Comparison of ENCODE assay signal across 14 cellular contexts in the genomic region with DNA sequence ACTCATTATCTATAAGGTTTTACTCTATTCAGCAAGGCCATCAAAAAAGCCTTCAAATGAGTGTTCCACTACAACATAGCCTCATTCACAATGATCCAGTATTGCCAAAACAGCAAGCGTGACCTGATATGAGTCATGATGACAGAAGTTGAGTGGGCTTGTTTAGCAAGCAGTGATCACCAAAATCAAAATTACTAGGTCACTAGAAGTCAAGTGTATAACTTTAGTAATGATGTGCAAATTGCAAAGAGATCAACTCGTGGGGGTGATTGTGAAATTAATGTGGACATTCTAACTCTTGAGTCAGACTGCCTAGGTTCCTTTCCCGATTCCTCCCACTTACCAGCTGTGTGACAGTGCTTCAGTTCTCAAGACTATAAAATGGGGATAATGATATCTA.
DNase-seq lines count a peak whose midpoint lies in the region; ATAC-seq, FAIRE-seq and TF ChIP-seq lines count a peak whose summit lies in the region.
"Had no signal": no experiment of that assay in that cellular context is flagged by ENCODE, and none has a peak within 500 bp of the region (broad histone marks: within the 10 kb centered on the region; RNA-seq: fewer than 3 reads in every experiment).

No MANE protein-coding gene starts in this region.

- ATAC-seq in activated CD4-positive, alpha-beta T cell treated with anti-CD3 and anti-CD28 coated beads for 36 hours, result peak; percentile 76
- ATAC-seq in stimulated activated effector memory CD8-positive, alpha-beta T cell treated with anti-CD3 and anti-CD28 coated beads, Interleukin-12 subunit alpha, Interleukin-12 subunit beta, amount 100 ng/mL, for 72 hours, result peak; percentile 88

- H3K4me3 ChIP-seq in fibroblast of mammary gland (ENCODE audit: control insufficient read depth, low read depth, low read length), result no peak overlapping the region
- H3K4me3 ChIP-seq: heart right ventricle, tibial nerve had no signal

- H3K4me3 Mint-ChIP-seq in activated CD4-positive, alpha-beta T cell treated with anti-CD3 and anti-CD28 coated beads for 36 hours, result no peak overlapping the region
- H3K4me3 Mint-ChIP-seq in stimulated activated effector memory CD8-positive, alpha-beta T cell treated with anti-CD3 and anti-CD28 coated beads, Interleukin-12 subunit alpha, Interleukin-12 subunit beta, amount 100 ng/mL, for 72 hours, result no peak overlapping the region
- H3K4me3 Mint-ChIP-seq: neural crest cell had no signal

- no peak for FAIRE-seq in RCC 7860 (lab: Jason Lieb, UNC)
- FAIRE-seq: A204.1 had no signal

- intact Hi-C loops in activated CD4-positive, alpha-beta T cell treated with anti-CD3 and anti-CD28 coated beads for 36 hours (cut with DNase I, micrococcal nuclease), result no loop called here

- POLR2A ChIA-PET in activated CD4-positive, alpha-beta T cell treated with anti-CD3 and anti-CD28 coated beads for 36 hours (lab: Charles Lee), result no interaction called here
- POLR2A ChIA-PET in GM10248 (lab: Yijun Ruan, JAX), result no interaction called here

- CTCF ChIA-PET in activated CD4-positive, alpha-beta T cell treated with anti-CD3 and anti-CD28 coated beads for 36 hours (lab: Charles Lee), result no interaction called here
- CTCF ChIA-PET in GM10248 (lab: Yijun Ruan, JAX), result interaction anchor here (1.5 kb wide), 1 partner anchor 73 kb away, joined by 3 read pairs; no protein-coding TSS in a partner anchor

- no peak overlapping the region for H3K27ac Mint-ChIP-seq in activated CD4-positive, alpha-beta T cell treated with anti-CD3 and anti-CD28 coated beads for 36 hours
- H3K27ac Mint-ChIP-seq in stimulated activated effector memory CD8-positive, alpha-beta T cell treated with anti-CD3 and anti-CD28 coated beads, Interleukin-12 subunit alpha, Interleukin-12 subunit beta, amount 100 ng/mL, for 72 hours, result no peak overlapping the region

- TF ChIP-seq CTCF in fibroblast of mammary gland (conservative IDR thresholded peaks at IDR 0.05; ENCODE audit: control insufficient read depth, insufficient read depth, low read depth, low read length), result no peak
- no peak for TF ChIP-seq CTCF in GM10248 (IDR thresholded peaks at IDR 0.05; ENCODE audit: control extremely low read depth, extremely low read depth, low read depth, missing control alignments)

- H3K9me3 Mint-ChIP-seq in activated CD4-positive, alpha-beta T cell treated with anti-CD3 and anti-CD28 coated beads for 36 hours (ENCODE audit: low read depth), result peaks cover 2% of the 10 kb centered on the region
- H3K9me3 Mint-ChIP-seq in stimulated activated effector memory CD8-positive, alpha-beta T cell treated with anti-CD3 and anti-CD28 coated beads, Interleukin-12 subunit alpha, Interleukin-12 subunit beta, amount 100 ng/mL, for 72 hours, result no peaks in the 10 kb centered on the region

- H3K36me3 Mint-ChIP-seq in activated CD4-positive, alpha-beta T cell treated with anti-CD3 and anti-CD28 coated beads for 36 hours (ENCODE audit: low read depth), result peaks cover 9% of the 10 kb centered on the region
- H3K36me3 Mint-ChIP-seq in stimulated activated effector memory CD8-positive, alpha-beta T cell treated with anti-CD3 and anti-CD28 coated beads, Interleukin-12 subunit alpha, Interleukin-12 subunit beta, amount 100 ng/mL, for 72 hours, result no peaks in the 10 kb centered on the region

- peak; percentile 4 for DNase-seq in activated CD4-positive, alpha-beta T cell treated with anti-CD3 and anti-CD28 coated beads for 36 hours
- no peak for DNase-seq in activated CD4-positive, alpha-beta T cell treated with anti-CD3 and anti-CD28 coated beads, Interleukin-2, amount 50 U/mL, for 4 hours
- DNase-seq in RCC 7860 (ENCODE audit: low spot score) (peak; percentile 3), fibroblast of mammary gland (ENCODE audit: low read depth) (peak; percentile 95), mesenteric fat pad (ENCODE audit: low spot score) (no peak), NCI-H146 treated with DMSO at 0.1 percent for 48 hours (lab: John Stamatoyannopoulos, UW; ENCODE audit: unreplicated experiment) (no peak), GM10248 (ENCODE audit: extremely low spot score) (no peak)
- no peak for DNase-seq in stimulated activated effector memory CD8-positive, alpha-beta T cell treated with anti-CD3 and anti-CD28 coated beads, Interleukin-12 subunit alpha, Interleukin-12 subunit beta, amount 100 ng/mL, for 72 hours (ENCODE audit: low spot score in 2 of 2)
- DNase-seq: heart right ventricle, NCI-H1417, NCI-H526 had no signal

- H3K4me1 Mint-ChIP-seq in activated CD4-positive, alpha-beta T cell treated with anti-CD3 and anti-CD28 coated beads for 36 hours, result peaks cover 19% of the 10 kb centered on the region
- H3K4me1 Mint-ChIP-seq in stimulated activated effector memory CD8-positive, alpha-beta T cell treated with anti-CD3 and anti-CD28 coated beads, Interleukin-12 subunit alpha, Interleukin-12 subunit beta, amount 100 ng/mL, for 72 hours, result peaks cover 17% of the 10 kb centered on the region
- H3K4me1 Mint-ChIP-seq: neural crest cell had no signal

- H3K27me3 Mint-ChIP-seq in activated CD4-positive, alpha-beta T cell treated with anti-CD3 and anti-CD28 coated beads for 36 hours, result no peaks in the 10 kb centered on the region

Comparison
In these comparisons a context has a peak if more than half of its experiments do, and no peak if none do; other contexts are left out.
1. DNase-seq: peak in activated CD4-positive, alpha-beta T cell treated with anti-CD3 and anti-CD28 coated beads for 36 hours (single experiment), RCC 7860 (single experiment) and fibroblast of mammary gland (single experiment); none in activated CD4-positive, alpha-beta T cell treated with anti-CD3 and anti-CD28 coated beads, Interleukin-2, amount 50 U/mL, for 4 hours (0 of 2), stimulated activated effector memory CD8-positive, alpha-beta T cell treated with anti-CD3 and anti-CD28 coated beads, Interleukin-12 subunit alpha, Interleukin-12 subunit beta, amount 100 ng/mL, for 72 hours (0 of 2), mesenteric fat pad (single experiment), NCI-H146 treated with DMSO at 0.1 percent for 48 hours (single experiment) and GM10248 (single experiment).